In the genomic region with DNA sequence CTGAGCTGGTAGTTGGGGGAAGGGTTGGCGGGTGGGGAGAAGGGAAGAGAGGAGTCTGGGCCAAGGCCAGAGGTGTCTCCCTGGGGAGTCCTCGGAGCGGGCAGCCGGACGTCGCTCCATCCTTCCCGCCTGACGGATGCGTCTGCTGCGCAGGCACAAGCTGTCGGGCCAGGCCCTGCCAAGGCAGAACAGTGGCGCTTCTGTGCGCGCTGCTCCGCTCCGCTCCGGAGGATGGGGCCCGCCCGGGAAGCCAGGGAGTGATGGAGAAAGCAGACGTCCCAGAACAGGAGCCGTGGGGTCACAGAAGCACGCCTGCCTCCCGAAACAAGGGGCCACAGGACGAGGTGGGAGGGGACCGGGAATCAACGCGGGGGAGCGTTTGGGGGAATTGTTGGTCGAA, we compare ENCODE assay signal across 2 cellular contexts. TPM values are rescaled to one million over a fixed set of nuclear protein-coding genes. Genes with fewer than 3 reads are reported as not detected.
"Had no signal": no experiment of that assay in that cellular context is flagged by ENCODE, and none has a peak within 500 bp of the region (broad histone marks: within the 10 kb centered on the region; RNA-seq: fewer than 3 reads in every experiment).

No MANE protein-coding gene starts in this region.

RNA-seq across cellular contexts. Expression of a gene that starts 52.6 kb away (rescaled TPM):
- total RNA-seq: cardiac muscle cell, chondrocyte had no signal
- polyA plus RNA-seq: cardiac muscle cell had no signal
